Comparison of ENCODE assay signal across 15 cellular contexts in genomic region chr5:31990701-31991110, GRCh38.
DNase-seq lines count a peak whose midpoint lies in the region; ATAC-seq and TF ChIP-seq lines count a peak whose summit lies in the region.
"Had no signal": no experiment of that assay in that cellular context is flagged by ENCODE, and none has a peak within 500 bp of the region (broad histone marks: within the 10 kb centered on the region; RNA-seq: fewer than 3 reads in every experiment).

No MANE protein-coding gene starts in this region.

- TF ChIP-seq CTCF in chondrocyte (IDR thresholded peaks at IDR 0.05) (no peak), smooth muscle cell (IDR thresholded peaks at IDR 0.05; ENCODE audit: borderline replicate concordance, insufficient read depth, poor library complexity, severe bottlenecking) (no peak)

- H2AFZ ChIP-seq in smooth muscle cell (ENCODE audit: low read depth), result peak overlapping the region; percentile 38

- H3K9me3 Mint-ChIP-seq in chondrocyte (ENCODE audit: low read depth), result peaks cover 3% of the 10 kb centered on the region
- H3K9me3 Mint-ChIP-seq: activated naive CD8-positive, alpha-beta T cell treated with anti-CD3 and anti-CD28 coated beads, Interleukin-2, amount 10 ng/mL, durations not matched to agents 7 days and 5 days; activated T-cell treated with anti-CD3 and anti-CD28 coated beads, Interleukin-2, amount 50 U/mL, for 24 hours had no signal

- DNase-seq in GM03348 (ENCODE audit: low spot score) (peak; percentile 20), NCI-H226 (peak; percentile 24), chondrocyte (ENCODE audit: low spot score) (no peak), smooth muscle cell (lab: John Stamatoyannopoulos, UW; ENCODE audit: unreplicated experiment) (no peak), RPMI8226 (no peak)
- no peak for DNase-seq in stimulated activated CD8-positive, alpha-beta memory T cell treated with anti-CD3 and anti-CD28 coated beads, Interleukin-4, amount 100 ng/mL, for 48 hours
- DNase-seq: activated naive CD8-positive, alpha-beta T cell treated with anti-CD3 and anti-CD28 coated beads, Interleukin-2, amount 10 ng/mL, durations not matched to agents 7 days and 5 days; activated T-cell treated with anti-CD3 and anti-CD28 coated beads, Interleukin-2, amount 50 U/mL, for 24 hours; C1 segment of cervical spinal cord; DMS79; effector memory CD4-positive, alpha-beta T cell; naive B cell; NCI-H1105 treated with DMSO at 0.1 percent for 48 hours; NCI-H2171 treated with DMSO at 0.1 percent for 48 hours had no signal

- H3K9me3 ChIP-seq in smooth muscle cell (replicated peaks; ENCODE audit: low read depth), result no peaks in the 10 kb centered on the region

- H3K36me3 ChIP-seq in smooth muscle cell (ENCODE audit: low read depth), result no peaks in the 10 kb centered on the region

- H3K4me1 ChIP-seq in smooth muscle cell (ENCODE audit: low read depth), result peaks cover 6% of the 10 kb centered on the region

- no peaks in the 10 kb centered on the region for H3K27me3 Mint-ChIP-seq in chondrocyte (ENCODE audit: low read depth)
- H3K27me3 Mint-ChIP-seq: activated T-cell treated with anti-CD3 and anti-CD28 coated beads, Interleukin-2, amount 50 U/mL, for 24 hours had no signal

- H3K4me1 Mint-ChIP-seq in chondrocyte (ENCODE audit: low read depth), result peaks cover 77% of the 10 kb centered on the region
- H3K4me1 Mint-ChIP-seq: naive B cell had no signal

- WGBS in smooth muscle cell (ENCODE audit: low lambda C conversion rate), result 1% methylated on average over 3 of the region's 3 CpGs

- H3F3A ChIP-seq in smooth muscle cell (ENCODE audit: low read depth), result peaks cover 12% of the 10 kb centered on the region

- H3K4me2 ChIP-seq in smooth muscle cell, result peak overlapping the region; percentile 56

- peak overlapping the region; percentile 91 for H3K27ac Mint-ChIP-seq in chondrocyte (ENCODE audit: unreplicated experiment)
- H3K27ac Mint-ChIP-seq: activated naive CD8-positive, alpha-beta T cell treated with anti-CD3 and anti-CD28 coated beads, Interleukin-2, amount 10 ng/mL, durations not matched to agents 7 days and 5 days; activated T-cell treated with anti-CD3 and anti-CD28 coated beads, Interleukin-2, amount 50 U/mL, for 24 hours had no signal

- H3K36me3 Mint-ChIP-seq in chondrocyte (ENCODE audit: low read depth), result peaks cover 7% of the 10 kb centered on the region
- H3K36me3 Mint-ChIP-seq: activated naive CD8-positive, alpha-beta T cell treated with anti-CD3 and anti-CD28 coated beads, Interleukin-2, amount 10 ng/mL, durations not matched to agents 7 days and 5 days had no signal

- no peaks in the 10 kb centered on the region for H4K20me1 ChIP-seq in smooth muscle cell (ENCODE audit: low read depth)

- H3K27ac ChIP-seq in smooth muscle cell (ENCODE audit: low read depth), result peak overlapping the region; percentile 79

- no peak for ATAC-seq in GM21390 (IDR thresholded peaks at IDR 0.05; ENCODE audit: unreplicated experiment)

- H3K79me2 ChIP-seq in smooth muscle cell (ENCODE audit: low read depth), result no peaks in the 10 kb centered on the region

- H3K4me3 Mint-ChIP-seq in chondrocyte (ENCODE audit: unreplicated experiment), result no peak overlapping the region
- H3K4me3 Mint-ChIP-seq: activated naive CD8-positive, alpha-beta T cell treated with anti-CD3 and anti-CD28 coated beads, Interleukin-2, amount 10 ng/mL, durations not matched to agents 7 days and 5 days; activated T-cell treated with anti-CD3 and anti-CD28 coated beads, Interleukin-2, amount 50 U/mL, for 24 hours; naive B cell had no signal

- H3K9ac ChIP-seq in smooth muscle cell (ENCODE audit: low read depth), result peak overlapping the region; percentile 45

- no peaks in the 10 kb centered on the region for H3K27me3 ChIP-seq in smooth muscle cell (ENCODE audit: low read depth)

- H3K4me3 ChIP-seq in smooth muscle cell, result no peak overlapping the region

Comparison
In these comparisons a context has a peak if more than half of its experiments do, and no peak if none do; other contexts are left out.
1. DNase-seq: peak in GM03348 (single experiment) and NCI-H226 (single experiment); none in chondrocyte (single experiment), smooth muscle cell (single experiment), stimulated activated CD8-positive, alpha-beta memory T cell treated with anti-CD3 and anti-CD28 coated beads, Interleukin-4, amount 100 ng/mL, for 48 hours (single experiment) and RPMI8226 (single experiment).